ENCODE assay signal across 32 cellular contexts in the genomic region with DNA sequence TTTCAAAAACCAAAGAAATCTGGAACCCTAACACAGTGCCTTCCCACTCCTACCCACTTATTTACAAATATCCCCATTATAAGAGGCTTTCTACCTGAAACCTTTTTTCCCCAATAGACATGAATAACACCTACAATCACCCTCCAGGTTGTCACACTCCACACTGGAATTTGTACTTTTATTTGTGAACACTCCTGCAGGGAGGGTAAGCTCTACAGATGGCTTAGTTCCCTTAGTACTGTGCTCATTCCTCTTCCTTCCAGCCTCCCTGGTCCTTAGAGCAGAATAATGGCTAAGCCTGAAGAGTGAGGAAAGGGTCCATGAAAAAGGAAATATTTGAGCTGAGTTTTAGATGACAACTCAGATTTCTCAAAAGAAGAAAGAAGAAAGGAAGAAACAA. TPM values are rescaled to one million over a fixed set of nuclear protein-coding genes. Genes with fewer than 3 reads are reported as not detected.
"Had no signal": no experiment of that assay in that cellular context is flagged by ENCODE, and none has a peak within 500 bp of the region (broad histone marks: within the 10 kb centered on the region; RNA-seq: fewer than 3 reads in every experiment).

No MANE protein-coding gene starts in this region.

- H3K27me3 ChIP-seq: esophagus squamous epithelium, gastrocnemius medialis, heart right ventricle, left lung had no signal

- DNase-seq: dermis blood vessel endothelial cell; dorsolateral prefrontal cortex; effector CD4-positive, alpha-beta T cell; effector memory CD4-positive, alpha-beta T cell; erythroblast; esophagus squamous epithelium; foreskin fibroblast; foreskin melanocyte; gastrocnemius medialis; glutamatergic neuron; head of caudate nucleus; heart right ventricle; hippocampal formation; left cardiac atrium; left lung; left ventricle myocardium superior; lower lobe of right lung; mesenchymal stem cell; midbrain; naive thymus-derived CD4-positive, alpha-beta T cell; natural killer cell had no signal

- H3K4me3 ChIP-seq: coronary artery, dorsolateral prefrontal cortex, esophagus squamous epithelium, gastrocnemius medialis, heart right ventricle, left lung, lower lobe of right lung had no signal

- ATAC-seq: esophagus mucosa; gastrocnemius medialis; heart right ventricle; left cardiac atrium; left lung; left ventricle myocardium superior; lower lobe of right lung; naive thymus-derived CD4-positive, alpha-beta T cell; natural killer cell had no signal

- FAIRE-seq: colon, keratinocyte had no signal

- H3K4me1 Mint-ChIP-seq: naive thymus-derived CD4-positive, alpha-beta T cell; natural killer cell had no signal

- H3K4me3 Mint-ChIP-seq: naive thymus-derived CD4-positive, alpha-beta T cell; natural killer cell had no signal

- H3K9me3 ChIP-seq: gastrocnemius medialis, heart right ventricle, left lung had no signal

- H3K4me1 ChIP-seq: esophagus squamous epithelium, gastrocnemius medialis, heart right ventricle, left lung, lower lobe of right lung had no signal

- H3K27ac ChIP-seq: coronary artery, dorsolateral prefrontal cortex, epithelial cell of prostate, esophagus squamous epithelium, gastrocnemius medialis, heart right ventricle, left lung, lower lobe of right lung had no signal

- H3K27ac Mint-ChIP-seq: naive thymus-derived CD4-positive, alpha-beta T cell; natural killer cell had no signal

- H3K36me3 Mint-ChIP-seq: natural killer cell had no signal

- H3K9me3 Mint-ChIP-seq: natural killer cell had no signal

- H3K36me3 ChIP-seq: esophagus squamous epithelium, gastrocnemius medialis, heart right ventricle, left lung, lower lobe of right lung had no signal

RNA-seq across cellular contexts. Expression of gene SULT1E1, which starts 22.2 kb away (rescaled TPM):
- total RNA-seq: gastrocnemius medialis; glomerular endothelial cell; heart right ventricle; kidney epithelial cell; left cardiac atrium; left ventricle myocardium superior; mesenteric fat pad; mononuclear cell; naive thymus-derived CD4-positive, alpha-beta T cell; natural killer cell had no signal
- polyA plus RNA-seq: heart right ventricle; naive thymus-derived CD4-positive, alpha-beta T cell had no signal

RNA-seq across cellular contexts. Expression of gene CSN1S1, which starts 48.7 kb away (rescaled TPM):
- total RNA-seq: dermis blood vessel endothelial cell; esophagus mucosa; esophagus squamous epithelium; gastrocnemius medialis; glomerular endothelial cell; heart right ventricle; kidney epithelial cell; left lung; left ventricle myocardium superior; lower lobe of right lung; lung microvascular endothelial cell; mononuclear cell; mucosa of gallbladder; naive thymus-derived CD4-positive, alpha-beta T cell; natural killer cell had no signal
- polyA plus RNA-seq: keratinocyte; naive thymus-derived CD4-positive, alpha-beta T cell had no signal
